Comparison of ENCODE assay signal across 8 cellular contexts in the genomic region with DNA sequence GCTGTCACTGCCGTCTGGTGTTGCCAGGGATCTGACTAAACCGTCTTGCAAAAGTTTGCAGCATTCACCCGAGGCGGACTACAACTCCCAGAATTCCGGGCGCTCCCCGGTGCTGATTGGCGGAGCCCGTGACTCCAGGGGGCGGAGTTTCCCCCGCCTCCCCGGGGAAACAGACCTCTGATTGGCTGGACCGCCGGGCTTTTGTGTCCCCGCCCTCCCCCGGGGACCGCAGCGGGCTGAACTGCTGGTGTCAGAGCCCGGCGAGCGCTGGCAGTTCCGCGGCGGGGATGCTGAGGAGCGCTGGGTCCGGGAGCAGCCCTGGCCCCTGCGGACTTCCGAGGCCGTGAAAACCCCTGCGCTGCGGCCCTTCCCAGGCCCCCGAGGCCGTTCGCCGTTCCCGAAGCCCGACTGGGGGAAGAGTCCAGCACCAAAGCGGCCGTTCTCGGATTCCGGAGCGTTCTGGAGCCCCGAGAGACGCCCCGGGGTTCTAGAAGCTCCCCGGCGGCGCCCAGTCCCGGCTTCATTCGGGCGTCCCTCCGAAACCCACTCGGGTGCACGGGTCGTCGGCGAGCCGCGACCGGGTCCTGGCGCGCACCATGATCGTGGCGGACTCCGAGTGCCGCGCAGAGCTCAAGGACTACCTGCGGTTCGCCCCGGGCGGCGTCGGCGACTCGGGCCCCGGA. TPM values are rescaled to one million over a fixed set of nuclear protein-coding genes. Genes with fewer than 3 reads are reported as not detected.
A peak's percentile ranks its signal among the peaks of the same experiment; 100 is the strongest.
DNase-seq lines count a peak whose midpoint lies in the region; ATAC-seq, FAIRE-seq and TF ChIP-seq lines count a peak whose summit lies in the region.

A gene with protein sequence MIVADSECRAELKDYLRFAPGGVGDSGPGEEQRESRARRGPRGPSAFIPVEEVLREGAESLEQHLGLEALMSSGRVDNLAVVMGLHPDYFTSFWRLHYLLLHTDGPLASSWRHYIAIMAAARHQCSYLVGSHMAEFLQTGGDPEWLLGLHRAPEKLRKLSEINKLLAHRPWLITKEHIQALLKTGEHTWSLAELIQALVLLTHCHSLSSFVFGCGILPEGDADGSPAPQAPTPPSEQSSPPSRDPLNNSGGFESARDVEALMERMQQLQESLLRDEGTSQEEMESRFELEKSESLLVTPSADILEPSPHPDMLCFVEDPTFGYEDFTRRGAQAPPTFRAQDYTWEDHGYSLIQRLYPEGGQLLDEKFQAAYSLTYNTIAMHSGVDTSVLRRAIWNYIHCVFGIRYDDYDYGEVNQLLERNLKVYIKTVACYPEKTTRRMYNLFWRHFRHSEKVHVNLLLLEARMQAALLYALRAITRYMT (plus strand): TSS at position 267 of the 683 bp plus-strand sequence. CDS start 330 bp downstream, at position 597.

- H3K9me3 ChIP-seq in Loucy (ENCODE audit: insufficient read depth, low read depth, low read length), result no peaks in the 10 kb centered on the region

- no peak for TF ChIP-seq CTCF in Loucy (conservative IDR thresholded peaks at IDR 0.05; ENCODE audit: low read length)

- no peaks in the 10 kb centered on the region for H3K36me3 Mint-ChIP-seq in natural killer cell treated with Interleukin-12 subunit alpha and Interleukin-12 subunit beta and Interleukin-15 and Interleukin-18, amount 100 ng/mL, for 72 hours

- peak within 1 kb of the TSS; percentile 73 for H3K9ac ChIP-seq in Loucy (ENCODE audit: low read depth, low read length, poor library complexity, severe bottlenecking)

- peak within 1 kb of the TSS; percentile 75 for H3K4me2 ChIP-seq in Loucy (ENCODE audit: low read depth, low read length, poor library complexity, severe bottlenecking)

- DNase-seq in EL, result peak; percentile 99
- peak; percentile 89 for DNase-seq in H54 (ENCODE audit: insufficient read length, low spot score)
- peak; percentile 99 for DNase-seq in activated effector memory CD4-positive, alpha-beta T cell treated with Interleukin-2 at 50 U/mL for 16 hours
- peak; percentile 99 for DNase-seq in fibroblast of peridontal ligament (ENCODE audit: extremely low read depth)
- peak; percentile 100 for DNase-seq in natural killer cell treated with Interleukin-12 subunit alpha and Interleukin-12 subunit beta and Interleukin-15 and Interleukin-18, amount 100 ng/mL, for 72 hours (ENCODE audit: low spot score)
- peak; percentile 99 for DNase-seq in stimulated activated naive CD8-positive, alpha-beta T cell treated with anti-CD3 and anti-CD28 coated beads, Interleukin-15, Interleukin-2, amounts not matched to agents 100 U/mL and 50 U/mL, for 24 hours

- H3K27me3 Mint-ChIP-seq in natural killer cell treated with Interleukin-12 subunit alpha and Interleukin-12 subunit beta and Interleukin-15 and Interleukin-18, amount 100 ng/mL, for 72 hours, result no peaks in the 10 kb centered on the region

- no peaks in the 10 kb centered on the region for H3K36me3 ChIP-seq in Loucy (ENCODE audit: insufficient read depth, low read length)

- no peaks in the 10 kb centered on the region for H3K9me2 ChIP-seq in Loucy (replicated peaks; ENCODE audit: low read depth, low read length)

- FAIRE-seq in H54 (lab: Jason Lieb, UNC), result peak; percentile 87

- peaks cover 10% of the 10 kb centered on the region for H4K20me1 ChIP-seq in Loucy (ENCODE audit: insufficient read depth, low read length, poor library complexity, severe bottlenecking)

- peak within 1 kb of the TSS; percentile 89 to 97 for H3K27ac Mint-ChIP-seq in natural killer cell treated with Interleukin-12 subunit alpha and Interleukin-12 subunit beta and Interleukin-15 and Interleukin-18, amount 100 ng/mL, for 72 hours

- H3K79me2 ChIP-seq in Loucy (ENCODE audit: insufficient read depth, low read length), result peaks cover 10% of the 10 kb centered on the region; the same call in 1 of the 2 replicates

- peaks cover 2% of the 10 kb centered on the region; the same call in 1 of the 2 replicates for H3F3A ChIP-seq in Loucy (ENCODE audit: low read depth)

- H3K4me1 Mint-ChIP-seq in natural killer cell treated with Interleukin-12 subunit alpha and Interleukin-12 subunit beta and Interleukin-15 and Interleukin-18, amount 100 ng/mL, for 72 hours (ENCODE audit: low read depth in 2 of 2), result peaks cover 31 to 34% of the 10 kb centered on the region in 2 donors

- H2AFZ ChIP-seq in Loucy (ENCODE audit: low read length), result peak within 1 kb of the TSS; percentile 85

- H3K4me1 ChIP-seq in Loucy (ENCODE audit: insufficient read depth, low read length, poor library complexity, severe bottlenecking), result peaks cover 24% of the 10 kb centered on the region

- no peaks in the 10 kb centered on the region for H3K27me3 ChIP-seq in Loucy (ENCODE audit: insufficient read depth, low read length, poor library complexity, severe bottlenecking)

- no peaks in the 10 kb centered on the region for H3K9me3 Mint-ChIP-seq in natural killer cell treated with Interleukin-12 subunit alpha and Interleukin-12 subunit beta and Interleukin-15 and Interleukin-18, amount 100 ng/mL, for 72 hours

- peak within 1 kb of the TSS; percentile 88 for H3K4me3 ChIP-seq in Loucy (ENCODE audit: low read length, poor library complexity, severe bottlenecking)

- TF ChIP-seq POLR2A in H54 (IDR thresholded peaks at IDR 0.05; ENCODE audit: low read depth, low read length) (peak; percentile 92), Raji (IDR thresholded peaks at IDR 0.05; ENCODE audit: insufficient read depth, low read depth, low read length) (peak; percentile 98)

- peak; percentile 98 for ATAC-seq in natural killer cell treated with Interleukin-12 subunit alpha and Interleukin-12 subunit beta and Interleukin-15 and Interleukin-18, amount 100 ng/mL, for 72 hours
- peak; percentile 97 for ATAC-seq in stimulated activated naive CD8-positive, alpha-beta T cell treated with anti-CD3 and anti-CD28 coated beads, Interleukin-15, Interleukin-2, amounts not matched to agents 100 U/mL and 50 U/mL, for 24 hours

- H3K4me3 Mint-ChIP-seq in natural killer cell treated with Interleukin-12 subunit alpha and Interleukin-12 subunit beta and Interleukin-15 and Interleukin-18, amount 100 ng/mL, for 72 hours, result peak within 1 kb of the TSS; percentile 79

RNA-seq across cellular contexts. Expression of the gene that starts here (rescaled TPM):
- 10 to 100 TPM; 26.4 to 36.1 TPM for total RNA-seq in natural killer cell treated with Interleukin-12 subunit alpha and Interleukin-12 subunit beta and Interleukin-15 and Interleukin-18, amount 100 ng/mL, for 72 hours

Comparison
In these comparisons a context has a peak if more than half of its experiments do, and no peak if none do; other contexts are left out.
1. Peak in every context shown above with its lines: DNase-seq, ATAC-seq and H3K4me3 ChIP-seq.